Comparison of ENCODE assay signal across 9 cellular contexts in genomic region chr3:42501321-42501680, GRCh38. TPM values are rescaled to one million over a fixed set of nuclear protein-coding genes. Genes with fewer than 3 reads are reported as not detected.
DNase-seq lines count a peak whose midpoint lies in the region; ATAC-seq and TF ChIP-seq lines count a peak whose summit lies in the region.
"Had no signal": no experiment of that assay in that cellular context is flagged by ENCODE, and none has a peak within 500 bp of the region (broad histone marks: within the 10 kb centered on the region; RNA-seq: fewer than 3 reads in every experiment).

No MANE protein-coding gene starts in this region.

- H3K4me3 Mint-ChIP-seq in MCF 10A (ENCODE audit: unreplicated experiment), result peak overlapping the region; percentile 72

- no peak overlapping the region for H3K27ac Mint-ChIP-seq in MCF 10A (ENCODE audit: low read depth, unreplicated experiment)

- CTCF ChIA-PET in A673 (lab: Charles Lee) (no interaction called here), MCF 10A (lab: Yijun Ruan, JAX) (interaction anchor here (0.7 to 2.4 kb wide), 6 partner anchors 11 to 246 kb away, joined by 3 to 6 read pairs (median 3); no protein-coding TSS in a partner anchor)

- H3K36me3 ChIP-seq in A673 (ENCODE audit: insufficient read depth, low read length, poor library complexity, severe bottlenecking), result no peaks in the 10 kb centered on the region

- H3K4me1 Mint-ChIP-seq in MCF 10A (ENCODE audit: insufficient read depth, unreplicated experiment), result peaks cover 21% of the 10 kb centered on the region

- no peaks in the 10 kb centered on the region for H3K9me3 Mint-ChIP-seq in MCF 10A (ENCODE audit: unreplicated experiment)

- ATAC-seq in GM21723 (IDR thresholded peaks at IDR 0.05; ENCODE audit: unreplicated experiment), result no peak

- no TSS peak for BruUV-seq in A673 (replicated peaks; lab: Mats Ljungman, UMichigan)
- no TSS peak for BruUV-seq in MCF 10A (replicated peaks; lab: Mats Ljungman, UMichigan)

- peaks cover 3% of the 10 kb centered on the region for H3K27me3 ChIP-seq in A673 (replicated peaks; ENCODE audit: insufficient read depth, low read depth, low read length, poor library complexity)
- H3K27me3 ChIP-seq in HL-60 (ENCODE audit: insufficient read depth, poor library complexity, severe bottlenecking), result peaks cover 29% of the 10 kb centered on the region
- H3K27me3 ChIP-seq in mononuclear cell (ENCODE audit: insufficient read depth, low read length), result peaks cover 21% of the 10 kb centered on the region

- H3K4me1 ChIP-seq in A673 (ENCODE audit: insufficient read depth, low read length, poor library complexity, severe bottlenecking), result no peaks in the 10 kb centered on the region
- H3K4me1 ChIP-seq in mononuclear cell (ENCODE audit: insufficient read depth, low read length), result peaks cover 43% of the 10 kb centered on the region

- H3K4me3 ChIP-seq in A673 (ENCODE audit: low read depth, low read length, poor library complexity, severe bottlenecking) (peak overlapping the region; percentile 41), HL-60 (replicated peaks; ENCODE audit: insufficient read depth, low read length) (peak overlapping the region; percentile 38), mononuclear cell (ENCODE audit: low read length) (peak overlapping the region; percentile 51)

- H3K27ac ChIP-seq in A673 (ENCODE audit: low read depth, low read length, poor library complexity, severe bottlenecking) (no peak overlapping the region), HL-60 (replicated peaks) (no peak overlapping the region)

- TF ChIP-seq CTCF in A673 (conservative IDR thresholded peaks at IDR 0.05; ENCODE audit: low read depth, low read length) (no peak), HL-60 (IDR thresholded peaks at IDR 0.05; ENCODE audit: insufficient read depth, low read length) (no peak), MCF 10A (IDR thresholded peaks at IDR 0.05; ENCODE audit: unreplicated experiment) (no peak)

- POLR2A ChIA-PET in A673 (lab: Charles Lee; ENCODE audit: low non-redundant PET) (interaction anchor here (0.6 kb wide), 1 partner anchor 133 kb away, joined by 3 read pairs; no protein-coding TSS in a partner anchor), MCF 10A (lab: Yijun Ruan, JAX) (interaction anchor here (1.5 kb wide), 1 partner anchor 12 kb away, joined by 5 read pairs; no protein-coding TSS in a partner anchor)

- H3K9me3 ChIP-seq in A673 (ENCODE audit: low read depth, low read length, poor library complexity, severe bottlenecking), result no peaks in the 10 kb centered on the region
- H3K9me3 ChIP-seq in mononuclear cell (ENCODE audit: low read depth, low read length), result no peaks in the 10 kb centered on the region

- DNase-seq in A673 (ENCODE audit: low spot score), result no peak
- DNase-seq in HL-60 (ENCODE audit: low read depth in 1 of 2, low spot score in 1 of 2), result no peak
- no peak for DNase-seq in MCF 10A (ENCODE audit: unreplicated experiment)
- no peak for DNase-seq in COLO829 (ENCODE audit: low spot score)
- no peak for DNase-seq in NCI-H2107 (lab: John Stamatoyannopoulos, UW)
- DNase-seq in medulla oblongata (ENCODE audit: extremely low spot score), result no peak
- DNase-seq: amniotic stem cell had no signal

- no peaks in the 10 kb centered on the region for H3K36me3 Mint-ChIP-seq in MCF 10A (ENCODE audit: insufficient read depth, unreplicated experiment)

- intact Hi-C loops in A673 (cut with micrococcal nuclease; ENCODE audit: unreplicated experiment) (loop anchor here (5.0 kb wide), 1 partner anchor 36 kb away; no protein-coding TSS in a partner anchor), MCF 10A (cut with micrococcal nuclease) (loop anchor here (1.0 to 5.0 kb wide), 3 partner anchors 39 to 381 kb away; no protein-coding TSS in a partner anchor)

- peaks cover 23% of the 10 kb centered on the region for H3K27me3 Mint-ChIP-seq in MCF 10A (ENCODE audit: insufficient read depth, unreplicated experiment)

RNA-seq across cellular contexts. Expression of gene VIPR1, which starts 1.1 kb away (rescaled TPM):
- 0.26 and 0.31 TPM in 2 replicates for total RNA-seq in A673 (2021)
- total RNA-seq in MCF 10A (2022), result 0.28 and 0.54 TPM in 2 replicates
- total RNA-seq in mononuclear cell, result 22.7 TPM

Comparison
In these comparisons a context has a peak if more than half of its experiments do, and no peak if none do; other contexts are left out.
1. RNA of gene VIPR1, which starts 1.1 kb away (total RNA-seq): 22.7 TPM in mononuclear cell (single experiment); 0.28 to 0.54 TPM in MCF 10A and 0.26 to 0.31 TPM in A673; every median in the first group is over 10 times any median in the second.
2. Peak in every context shown above with its lines, with median percentiles within 50 percentile points of each other: H3K4me3 ChIP-seq.